In genomic region chr12:47212701-47213039, GRCh38 we compare ENCODE assay signal across 17 cellular contexts.
DNase-seq lines count a peak whose midpoint lies in the region; ATAC-seq lines count a peak whose summit lies in the region.
"Had no signal": no experiment of that assay in that cellular context is flagged by ENCODE, and none has a peak within 500 bp of the region (broad histone marks: within the 10 kb centered on the region; RNA-seq: fewer than 3 reads in every experiment).

No MANE protein-coding gene starts in this region.

- intact Hi-C loops in activated CD4-positive, alpha-beta T cell treated with anti-CD3 and anti-CD28 coated beads for 36 hours (cut with DNase I, micrococcal nuclease): loop anchor here (1.0 to 10.0 kb wide), 8 partner anchors 133 to 1488 kb away; partner anchors contain the start of genes ARID2 (in 2 of the 2), AMIGO2 (in 1 of the 2), PCED1B (in 1 of the 2) and RPAP3 (in 1 of the 2)

- DNase-seq in activated CD4-positive, alpha-beta T cell treated with anti-CD3 and anti-CD28 coated beads for 36 hours: no peak
- no peak for DNase-seq in activated CD4-positive, alpha-beta T cell treated with anti-CD3 and anti-CD28 coated beads for 4 hours
- no peak for DNase-seq in activated naive CD4-positive, alpha-beta T cell treated with anti-CD3 and anti-CD28 coated beads, Interleukin-2, amount 50 U/mL, for 72 hours (ENCODE audit: low spot score in 2 of 2)
- no peak for DNase-seq in naive thymus-derived CD8-positive, alpha-beta T cell
- no peak for DNase-seq in COLO668 (lab: John Stamatoyannopoulos, UW; ENCODE audit: unreplicated experiment)
- no peak for DNase-seq in stimulated activated CD4-positive, alpha-beta T cell treated with anti-CD3 and anti-CD28 coated beads, Interleukin-1b, Interleukin-23, amount 100 ng/mL, for 48 hours
- DNase-seq: anterior cingulate cortex; C1 segment of cervical spinal cord; DMS79; effector CD8-positive, alpha-beta T cell; glutamatergic neuron; left ventricle myocardium superior; NCI-H1092; NCI-H2081; NCI-H510A treated with DMSO at 0.1 percent for 48 hours had no signal

- peak overlapping the region; percentile 97 for H3K27ac Mint-ChIP-seq in activated CD4-positive, alpha-beta T cell treated with anti-CD3 and anti-CD28 coated beads for 36 hours
- H3K27ac Mint-ChIP-seq in IgD-negative memory B cell: no peak overlapping the region
- peak overlapping the region; percentile 99 to 100 for H3K27ac Mint-ChIP-seq in activated naive CD4-positive, alpha-beta T cell treated with anti-CD3 and anti-CD28 coated beads, Interleukin-2, amount 50 U/mL, for 72 hours
- H3K27ac Mint-ChIP-seq in naive thymus-derived CD8-positive, alpha-beta T cell: peak overlapping the region; percentile 86 to 99 (median 94)

- H3K4me3 Mint-ChIP-seq in activated CD4-positive, alpha-beta T cell treated with anti-CD3 and anti-CD28 coated beads for 36 hours: peak overlapping the region; percentile 89
- peak overlapping the region; percentile 76 to 95 (median 90) for H3K4me3 Mint-ChIP-seq in IgD-negative memory B cell
- peak overlapping the region; percentile 88 to 99 (median 98) for H3K4me3 Mint-ChIP-seq in naive thymus-derived CD8-positive, alpha-beta T cell

- peaks cover 86% of the 10 kb centered on the region for H3K36me3 Mint-ChIP-seq in activated CD4-positive, alpha-beta T cell treated with anti-CD3 and anti-CD28 coated beads for 36 hours (ENCODE audit: low read depth)
- H3K36me3 Mint-ChIP-seq in IgD-negative memory B cell: peaks cover 5% of the 10 kb centered on the region
- peaks cover 68 to 70% of the 10 kb centered on the region in 2 donors for H3K36me3 Mint-ChIP-seq in activated naive CD4-positive, alpha-beta T cell treated with anti-CD3 and anti-CD28 coated beads, Interleukin-2, amount 50 U/mL, for 72 hours
- peaks cover 45 to 66% (median 57%) of the 10 kb centered on the region in 3 donors for H3K36me3 Mint-ChIP-seq in naive thymus-derived CD8-positive, alpha-beta T cell

- no peaks in the 10 kb centered on the region for H3K27me3 Mint-ChIP-seq in activated CD4-positive, alpha-beta T cell treated with anti-CD3 and anti-CD28 coated beads for 36 hours
- no peaks in the 10 kb centered on the region for H3K27me3 Mint-ChIP-seq in IgD-negative memory B cell
- no peaks in the 10 kb centered on the region for H3K27me3 Mint-ChIP-seq in naive thymus-derived CD8-positive, alpha-beta T cell

- no peaks in the 10 kb centered on the region for H3K9me3 Mint-ChIP-seq in activated CD4-positive, alpha-beta T cell treated with anti-CD3 and anti-CD28 coated beads for 36 hours (ENCODE audit: low read depth)
- no peaks in the 10 kb centered on the region for H3K9me3 Mint-ChIP-seq in IgD-negative memory B cell
- H3K9me3 Mint-ChIP-seq in activated naive CD4-positive, alpha-beta T cell treated with anti-CD3 and anti-CD28 coated beads, Interleukin-2, amount 50 U/mL, for 72 hours: no peaks in the 10 kb centered on the region
- H3K9me3 Mint-ChIP-seq in naive thymus-derived CD8-positive, alpha-beta T cell: peaks cover 0 to 2% (median 0%) of the 10 kb centered on the region in 9 donors

- ATAC-seq in activated CD4-positive, alpha-beta T cell treated with anti-CD3 and anti-CD28 coated beads for 36 hours: no peak
- no peak for ATAC-seq in activated naive CD4-positive, alpha-beta T cell treated with anti-CD3 and anti-CD28 coated beads, Interleukin-2, amount 50 U/mL, for 72 hours
- no peak for ATAC-seq in naive thymus-derived CD8-positive, alpha-beta T cell
- no peak for ATAC-seq in HG03280 (IDR thresholded peaks at IDR 0.05; ENCODE audit: unreplicated experiment)
- ATAC-seq: left ventricle myocardium superior had no signal

- H3K4me1 Mint-ChIP-seq in activated CD4-positive, alpha-beta T cell treated with anti-CD3 and anti-CD28 coated beads for 36 hours: peaks cover 48% of the 10 kb centered on the region
- H3K4me1 Mint-ChIP-seq in IgD-negative memory B cell: peaks cover 38 to 48% (median 45%) of the 10 kb centered on the region in 3 donors
- peaks cover 18 to 74% (median 38%) of the 10 kb centered on the region in 4 donors for H3K4me1 Mint-ChIP-seq in naive thymus-derived CD8-positive, alpha-beta T cell

- POLR2A ChIA-PET in activated CD4-positive, alpha-beta T cell treated with anti-CD3 and anti-CD28 coated beads for 36 hours (lab: Charles Lee): interaction anchor here (0.7 to 0.9 kb wide), 4 partner anchors 19 to 179 kb away, joined by 3 to 5 read pairs (median 4); partner anchors contain the start of genes AMIGO2 and PCED1B
- POLR2A ChIA-PET in naive thymus-derived CD8-positive, alpha-beta T cell (lab: Charles Lee): interaction anchor here (0.7 to 15.8 kb wide), 13 partner anchors 9 to 944 kb away, joined by 3 to 211 read pairs (median 8); partner anchors contain the start of genes AMIGO2, PCED1B and SLC38A1

- CTCF ChIA-PET in activated CD4-positive, alpha-beta T cell treated with anti-CD3 and anti-CD28 coated beads for 36 hours (lab: Charles Lee): interaction anchor here (0.9 to 2.8 kb wide), 7 partner anchors 11 to 185 kb away, joined by 3 to 18 read pairs (median 4); partner anchors contain the start of genes AMIGO2 and PCED1B

Comparison
In these comparisons a context has a peak if more than half of its experiments do, and no peak if none do; other contexts are left out.
1. H3K27ac Mint-ChIP-seq: peak in activated CD4-positive, alpha-beta T cell treated with anti-CD3 and anti-CD28 coated beads for 36 hours (single experiment), activated naive CD4-positive, alpha-beta T cell treated with anti-CD3 and anti-CD28 coated beads, Interleukin-2, amount 50 U/mL, for 72 hours (2 of 2) and naive thymus-derived CD8-positive, alpha-beta T cell (10 of 10); none in IgD-negative memory B cell (0 of 3).
2. Peak in every context shown above with its lines, with median percentiles within 50 percentile points of each other: H3K4me3 Mint-ChIP-seq.